In genomic region chr5:156522651-156523529, GRCh38 we compare ENCODE assay signal across 1 cellular context.
TF ChIP-seq lines count a peak whose summit lies in the region.

No MANE protein-coding gene starts in this region.

TF ChIP-seq in SK-N-SH treated with all-trans-retinoic acid at 6 μM for 48 hours, 23 proteins besides CTCF, POLR2A, EP300 and RAD21 (continued from another document):
- TF ChIP-seq CSRNP3 (CRISPR knock-in tag; IDR thresholded peaks at IDR 0.05) (0 out of 2 replicates have a peak, but pooled peaks have one; percentile 41), ESRRG (CRISPR knock-in tag; IDR thresholded peaks at IDR 0.05) (peak; percentile 91), TSHZ2 (CRISPR knock-in tag; IDR thresholded peaks at IDR 0.05) (peak; percentile 51; the same call in 1 of the 2 replicates), ISL1 (CRISPR knock-in tag; IDR thresholded peaks at IDR 0.05) (peak; percentile 100)
